22 cellular contexts compared by ENCODE assay signal in the genomic region with DNA sequence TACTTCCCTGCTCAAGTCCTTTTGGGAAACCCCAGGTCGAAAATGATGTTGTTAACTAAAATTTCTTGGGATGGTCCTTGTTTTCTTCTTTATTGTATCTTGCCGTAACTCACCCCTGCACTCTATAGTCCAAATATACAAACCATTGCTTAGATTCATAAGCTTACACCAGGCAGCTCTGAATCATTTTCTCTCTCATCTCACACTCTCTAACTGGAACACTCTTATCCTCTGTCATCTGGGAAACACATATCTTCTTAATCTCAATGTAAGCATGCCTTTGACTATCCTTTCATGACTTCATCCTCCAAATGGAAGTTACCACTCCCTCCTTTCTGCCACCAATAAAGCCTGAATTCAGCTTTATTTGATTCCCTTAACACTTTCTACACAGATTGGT.
"Had no signal": no experiment of that assay in that cellular context is flagged by ENCODE, and none has a peak within 500 bp of the region (broad histone marks: within the 10 kb centered on the region; RNA-seq: fewer than 3 reads in every experiment).

No MANE protein-coding gene starts in this region.

- H3K27me3 ChIP-seq: dorsolateral prefrontal cortex, gastrocnemius medialis, heart right ventricle, left lung, neutrophil, right lobe of liver, tibial artery, upper lobe of right lung, vagina had no signal

- H3K27ac ChIP-seq: dorsolateral prefrontal cortex, gastrocnemius medialis, heart right ventricle, left lung, lower lobe of right lung, neutrophil, psoas muscle, right lobe of liver, tibial artery, upper lobe of right lung, vagina had no signal

- H3K27me3 Mint-ChIP-seq: stimulated activated memory B cell treated with anti-CD40 and anti-IgM and Interleukin-4, amounts not matched to agents 10 μg/mL and 1 μg/mL and 100 μg/mL, for 72 hours had no signal

- H3K4me3 ChIP-seq: dorsolateral prefrontal cortex, gastrocnemius medialis, heart right ventricle, left lung, lower lobe of right lung, psoas muscle, right lobe of liver, tibial artery, upper lobe of right lung, vagina had no signal

- H3K4me1 ChIP-seq: lower lobe of right lung, right lobe of liver, tibial artery, upper lobe of right lung, vagina had no signal

- H3K36me3 ChIP-seq: gastrocnemius medialis, heart right ventricle, left lung, lower lobe of right lung, neutrophil, right lobe of liver, tibial artery, upper lobe of right lung, vagina had no signal

- H3K4me3 Mint-ChIP-seq: memory B cell; naive B cell; stimulated activated memory B cell treated with anti-CD40 and anti-IgM and Interleukin-4, amounts not matched to agents 10 μg/mL and 1 μg/mL and 100 μg/mL, for 72 hours; stimulated activated naive CD8-positive, alpha-beta T cell treated with anti-CD3 and anti-CD28 coated beads, Interleukin-15, Interleukin-2, amounts not matched to agents 100 ng/mL and 50 ng/mL, for 24 hours had no signal

- DNase-seq: cortex of kidney; dorsolateral prefrontal cortex; effector CD8-positive, alpha-beta T cell; gastrocnemius medialis; heart right ventricle; hypothalamus; islet precursor cell; left lung; lower lobe of right lung; naive B cell; psoas muscle; retina; right lobe of liver; stimulated activated CD4-positive, alpha-beta T cell treated with anti-CD3 and anti-CD28 coated beads, Interleukin-4, amount 100 ng/mL, for 1 hour; stimulated activated CD8-positive, alpha-beta memory T cell treated with anti-CD3 and anti-CD28 coated beads, Interleukin-4, amount 100 ng/mL, for 48 hours; tibial artery; upper lobe of right lung had no signal

- ATAC-seq: gastrocnemius medialis; heart right ventricle; left lung; psoas muscle; right lobe of liver; stimulated activated memory B cell treated with anti-CD40 and anti-IgM and Interleukin-4, amounts not matched to agents 10 μg/mL and 1 μg/mL and 100 μg/mL, for 72 hours; upper lobe of right lung had no signal

- H3K9me3 ChIP-seq: gastrocnemius medialis, lower lobe of right lung, neutrophil, psoas muscle, right lobe of liver, upper lobe of right lung, vagina had no signal

- H3K27ac Mint-ChIP-seq: memory B cell; naive B cell; stimulated activated memory B cell treated with anti-CD40 and anti-IgM and Interleukin-4, amounts not matched to agents 10 μg/mL and 1 μg/mL and 100 μg/mL, for 72 hours; stimulated activated naive CD8-positive, alpha-beta T cell treated with anti-CD3 and anti-CD28 coated beads, Interleukin-15, Interleukin-2, amounts not matched to agents 100 ng/mL and 50 ng/mL, for 24 hours had no signal
